In the genomic region with DNA sequence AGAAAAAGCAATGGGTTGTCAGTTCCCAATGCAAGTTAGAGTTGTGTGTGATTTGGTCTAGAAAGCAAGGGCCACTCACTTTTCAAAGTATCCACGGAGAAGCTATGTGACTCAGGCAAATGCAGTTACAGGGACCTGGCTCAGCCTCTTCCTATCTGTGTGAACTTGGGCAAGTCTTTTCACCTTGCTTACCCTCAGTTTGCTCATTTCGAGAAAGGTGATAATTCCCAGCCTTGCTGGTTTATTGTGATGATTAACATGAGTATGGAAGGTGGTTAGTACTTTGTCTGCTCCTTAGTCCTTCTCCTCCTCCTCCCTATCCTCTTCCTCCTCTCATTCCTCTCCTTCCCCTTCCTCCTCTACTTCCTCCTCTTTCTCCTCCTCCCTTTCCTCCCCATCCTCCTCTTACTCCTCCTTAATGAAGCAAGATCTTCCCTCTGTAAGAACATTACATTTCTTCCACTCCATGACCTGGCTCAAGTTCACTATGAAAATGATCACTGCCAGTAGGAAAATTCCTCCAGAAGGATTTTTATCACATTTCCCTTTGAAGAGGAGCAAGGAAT, we compare ENCODE assay signal across 1 cellular context.
A peak's percentile ranks its signal among the peaks of the same experiment; 100 is the strongest.
TF ChIP-seq lines count a peak whose summit lies in the region.

No MANE protein-coding gene starts in this region.

TF ChIP-seq in GM12878, 131 proteins besides CTCF, POLR2A, EP300 and RAD21 (continued from another document):
- TF ChIP-seq, protein P1, sequence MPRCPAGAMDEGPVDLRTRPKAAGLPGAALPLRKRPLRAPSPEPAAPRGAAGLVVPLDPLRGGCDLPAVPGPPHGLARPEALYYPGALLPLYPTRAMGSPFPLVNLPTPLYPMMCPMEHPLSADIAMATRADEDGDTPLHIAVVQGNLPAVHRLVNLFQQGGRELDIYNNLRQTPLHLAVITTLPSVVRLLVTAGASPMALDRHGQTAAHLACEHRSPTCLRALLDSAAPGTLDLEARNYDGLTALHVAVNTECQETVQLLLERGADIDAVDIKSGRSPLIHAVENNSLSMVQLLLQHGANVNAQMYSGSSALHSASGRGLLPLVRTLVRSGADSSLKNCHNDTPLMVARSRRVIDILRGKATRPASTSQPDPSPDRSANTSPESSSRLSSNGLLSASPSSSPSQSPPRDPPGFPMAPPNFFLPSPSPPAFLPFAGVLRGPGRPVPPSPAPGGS (IDR thresholded peaks at IDR 0.05; ENCODE audit: borderline replicate concordance, insufficient read depth, low read depth, low read length, poor library complexity, severe bottlenecking), result peak; percentile 10
- no peak for TF ChIP-seq ZNF207 (IDR thresholded peaks at IDR 0.05; ENCODE audit: borderline replicate concordance)
- TF ChIP-seq IKZF2 (IDR thresholded peaks at IDR 0.05), result peak; percentile 53 to 74; a peak in 3 of 4 replicates
- no peak for TF ChIP-seq POLR2AphosphoS2 (IDR thresholded peaks at IDR 0.05; ENCODE audit: low read depth, low read length)
- TF ChIP-seq IRF5 (IDR thresholded peaks at IDR 0.05; ENCODE audit: borderline replicate concordance), result no peak
- peak; percentile 11; the same call in 1 of the 2 replicates for TF ChIP-seq MTA2 (IDR thresholded peaks at IDR 0.05; ENCODE audit: low read depth)
- TF ChIP-seq BCL11A (IDR thresholded peaks at IDR 0.05; ENCODE audit: low read depth, low read length), result no peak
- peak; percentile 59; the same call in 1 of the 2 replicates for TF ChIP-seq IKZF1 (conservative IDR thresholded peaks at IDR 0.05)
- TF ChIP-seq, protein P2, sequence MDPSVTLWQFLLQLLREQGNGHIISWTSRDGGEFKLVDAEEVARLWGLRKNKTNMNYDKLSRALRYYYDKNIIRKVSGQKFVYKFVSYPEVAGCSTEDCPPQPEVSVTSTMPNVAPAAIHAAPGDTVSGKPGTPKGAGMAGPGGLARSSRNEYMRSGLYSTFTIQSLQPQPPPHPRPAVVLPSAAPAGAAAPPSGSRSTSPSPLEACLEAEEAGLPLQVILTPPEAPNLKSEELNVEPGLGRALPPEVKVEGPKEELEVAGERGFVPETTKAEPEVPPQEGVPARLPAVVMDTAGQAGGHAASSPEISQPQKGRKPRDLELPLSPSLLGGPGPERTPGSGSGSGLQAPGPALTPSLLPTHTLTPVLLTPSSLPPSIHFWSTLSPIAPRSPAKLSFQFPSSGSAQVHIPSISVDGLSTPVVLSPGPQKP (IDR thresholded peaks at IDR 0.05; ENCODE audit: low read depth, low read length), result no peak
- TF ChIP-seq SIN3A (IDR thresholded peaks at IDR 0.05; ENCODE audit: low read depth, low read length), result no peak
- TF ChIP-seq SPI1 (IDR thresholded peaks at IDR 0.05; ENCODE audit: borderline replicate concordance, insufficient read depth, low read depth, low read length), result no peak
- TF ChIP-seq GATAD2B (conservative IDR thresholded peaks at IDR 0.05; ENCODE audit: low read depth), result no peak
